ENCODE assay signal across 8 cellular contexts in genomic region chr15:49169880-49170597, GRCh38. TPM values are rescaled to one million over a fixed set of nuclear protein-coding genes. Genes with fewer than 3 reads are reported as not detected.
A peak's percentile ranks its signal among the peaks of the same experiment; 100 is the strongest.
DNase-seq lines count a peak whose midpoint lies in the region; TF ChIP-seq lines count a peak whose summit lies in the region.

Gene GALK2, plus strand, starts transcription at chr15:49170247. Its CDS starts 76 bp downstream, at chr15:49170323.

- no peaks in the 10 kb centered on the region for H3K36me3 Mint-ChIP-seq in HFFc6 (ENCODE audit: low read depth)
- peaks cover 2% of the 10 kb centered on the region for H3K36me3 Mint-ChIP-seq in activated naive CD8-positive, alpha-beta T cell
- peaks cover 5% of the 10 kb centered on the region for H3K36me3 Mint-ChIP-seq in glutamatergic neuron (ENCODE audit: unreplicated experiment)
- H3K36me3 Mint-ChIP-seq in osteocyte (ENCODE audit: unreplicated experiment), result peaks cover 2% of the 10 kb centered on the region

- TF ChIP-seq CTCF in HFFc6 (IDR thresholded peaks at IDR 0.05) (no peak), glutamatergic neuron (IDR thresholded peaks at IDR 0.05; ENCODE audit: partially characterized antibody, unreplicated experiment) (no peak), osteocyte (IDR thresholded peaks at IDR 0.05) (no peak)

- no peaks in the 10 kb centered on the region for H3K27me3 Mint-ChIP-seq in HFFc6 (ENCODE audit: insufficient read depth)
- H3K27me3 Mint-ChIP-seq in activated naive CD8-positive, alpha-beta T cell, result no peaks in the 10 kb centered on the region
- peaks cover 1% of the 10 kb centered on the region for H3K27me3 Mint-ChIP-seq in glutamatergic neuron (ENCODE audit: unreplicated experiment)
- H3K27me3 Mint-ChIP-seq in osteocyte (ENCODE audit: unreplicated experiment), result no peaks in the 10 kb centered on the region

- H3K36me3 ChIP-seq in thymus (ENCODE audit: control insufficient read depth, insufficient read depth), result no peaks in the 10 kb centered on the region

- WGBS in thymus, result 12% methylated on average over 30 of the region's 30 CpGs

- H3K4me1 Mint-ChIP-seq in HFFc6 (ENCODE audit: low read depth) (peaks cover 31% of the 10 kb centered on the region), glutamatergic neuron (ENCODE audit: low read depth, unreplicated experiment) (no peaks in the 10 kb centered on the region), osteocyte (ENCODE audit: unreplicated experiment) (peaks cover 25% of the 10 kb centered on the region)
- peaks cover 41% of the 10 kb centered on the region for H3K4me1 Mint-ChIP-seq in activated naive CD8-positive, alpha-beta T cell (ENCODE audit: low read depth)

- no peaks in the 10 kb centered on the region for H3K27me3 ChIP-seq in thymus (ENCODE audit: control insufficient read depth, insufficient read depth)

- H3K9me3 Mint-ChIP-seq in HFFc6 (no peaks in the 10 kb centered on the region), glutamatergic neuron (ENCODE audit: unreplicated experiment) (no peaks in the 10 kb centered on the region), osteocyte (ENCODE audit: unreplicated experiment) (no peaks in the 10 kb centered on the region)
- no peaks in the 10 kb centered on the region for H3K9me3 Mint-ChIP-seq in activated naive CD8-positive, alpha-beta T cell (ENCODE audit: low read depth)

- no peaks in the 10 kb centered on the region for H3K9me3 ChIP-seq in thymus (ENCODE audit: control insufficient read depth)

- DNase-seq in GM04504 (ENCODE audit: low read depth) (peak; percentile 65), HFFc6 (peak; percentile 74), NCI-H1048 (lab: John Stamatoyannopoulos, UW) (peak; percentile 87), SKM-1 (lab: John Stamatoyannopoulos, UW; ENCODE audit: unreplicated experiment) (peak; percentile 80), glutamatergic neuron (peak; percentile 80), osteocyte (ENCODE audit: extremely low spot score, unreplicated experiment) (peak; percentile 88)

- H3K4me1 ChIP-seq in thymus (ENCODE audit: control insufficient read depth, insufficient read depth, low read length), result peaks cover 3% of the 10 kb centered on the region

- H3K4me3 Mint-ChIP-seq in HFFc6 (peak within 1 kb of the TSS; percentile 92), glutamatergic neuron (ENCODE audit: unreplicated experiment) (peak within 1 kb of the TSS; percentile 89), osteocyte (ENCODE audit: unreplicated experiment) (peak within 1 kb of the TSS; percentile 92)
- peak within 1 kb of the TSS; percentile 98 for H3K4me3 Mint-ChIP-seq in activated naive CD8-positive, alpha-beta T cell

- peak within 1 kb of the TSS; percentile 92 for H3K27ac ChIP-seq in thymus (ENCODE audit: low read depth)

- H3K27ac Mint-ChIP-seq in HFFc6 (peak within 1 kb of the TSS; percentile 90), glutamatergic neuron (ENCODE audit: unreplicated experiment) (peak within 1 kb of the TSS; percentile 67), osteocyte (ENCODE audit: unreplicated experiment) (peak within 1 kb of the TSS; percentile 84)
- peak within 1 kb of the TSS; percentile 98 for H3K27ac Mint-ChIP-seq in activated naive CD8-positive, alpha-beta T cell

- peak within 1 kb of the TSS; percentile 89 for H3K4me3 ChIP-seq in thymus (ENCODE audit: low read length)

RNA-seq across cellular contexts. Expression of gene GALK2, which starts in this region (rescaled TPM):
- 10 to 100 TPM; 17.5 to 24.7 (median 21.6) TPM for total RNA-seq in HFFc6 (2021; fragmentation: NEBNext Ultra II Directional; extraction: Animal tissue kit (Norgen Biotek cat#: 25700))
- total RNA-seq in glutamatergic neuron (ENCODE audit: unreplicated experiment) (19.9 TPM), osteocyte (23.7 and 26.4 TPM in 2 replicates)
- polyA plus RNA-seq in thymus, result 13.9 TPM

Comparison
In these comparisons a context has a peak if more than half of its experiments do, and no peak if none do; other contexts are left out.
1. Peak in every context shown above with its lines: DNase-seq, H3K4me3 ChIP-seq and H3K27ac ChIP-seq.